12 cellular contexts compared by ENCODE assay signal in genomic region chr6:132060591-132060990, GRCh38.
DNase-seq lines count a peak whose midpoint lies in the region; ATAC-seq lines count a peak whose summit lies in the region.
"Had no signal": no experiment of that assay in that cellular context is flagged by ENCODE, and none has a peak within 500 bp of the region (broad histone marks: within the 10 kb centered on the region; RNA-seq: fewer than 3 reads in every experiment).

No MANE protein-coding gene starts in this region.

- no peaks in the 10 kb centered on the region for H3K9me3 ChIP-seq in SJCRH30 (replicated peaks)
- H3K9me3 ChIP-seq: tibial artery had no signal

- ATAC-seq in stimulated activated memory B cell treated with anti-CD40 and anti-IgM and Interleukin-4, amounts not matched to agents 10 μg/mL and 1 μg/mL and 100 μg/mL, for 72 hours: no peak
- ATAC-seq in GM18498 (IDR thresholded peaks at IDR 0.05; ENCODE audit: unreplicated experiment): no peak

- no peak overlapping the region for H3K4me3 Mint-ChIP-seq in stimulated activated memory B cell treated with anti-CD40 and anti-IgM and Interleukin-4, amounts not matched to agents 10 μg/mL and 1 μg/mL and 100 μg/mL, for 72 hours

- H3K27ac Mint-ChIP-seq in stimulated activated memory B cell treated with anti-CD40 and anti-IgM and Interleukin-4, amounts not matched to agents 10 μg/mL and 1 μg/mL and 100 μg/mL, for 72 hours: no peak overlapping the region

- H3K27me3 Mint-ChIP-seq in stimulated activated memory B cell treated with anti-CD40 and anti-IgM and Interleukin-4, amounts not matched to agents 10 μg/mL and 1 μg/mL and 100 μg/mL, for 72 hours: no peaks in the 10 kb centered on the region

- H2AFZ ChIP-seq in ACC112 (ENCODE audit: low read length, unreplicated experiment): peak overlapping the region; percentile 91

- H3K4me1 ChIP-seq in ACC112 (ENCODE audit: control insufficient read depth, insufficient read depth, low read length, unreplicated experiment) (peaks cover 76% of the 10 kb centered on the region), SJCRH30 (peaks cover 10% of the 10 kb centered on the region)

- peak overlapping the region; percentile 96 for H3K27ac ChIP-seq in ACC112 (ENCODE audit: low read depth, low read length)
- H3K27ac ChIP-seq in SJCRH30: no peak overlapping the region
- H3K27ac ChIP-seq: tibial artery had no signal

- H3K4me1 Mint-ChIP-seq in stimulated activated memory B cell treated with anti-CD40 and anti-IgM and Interleukin-4, amounts not matched to agents 10 μg/mL and 1 μg/mL and 100 μg/mL, for 72 hours: no peaks in the 10 kb centered on the region

- peak; percentile 70 for DNase-seq in HS-27A (ENCODE audit: low read depth)
- peak; percentile 6 to 11 for DNase-seq in SJCRH30
- peak; percentile 69 for DNase-seq in fibroblast of peridontal ligament (ENCODE audit: extremely low read depth)
- DNase-seq in NCI-H1694 (lab: John Stamatoyannopoulos, UW): no peak
- no peak for DNase-seq in NCI-H345 (lab: John Stamatoyannopoulos, UW)
- DNase-seq: GDM1; NCI-H187 treated with DMSO at 0.1 percent for 48 hours; NK-92 treated with Interleukin-12 subunit alpha and Interleukin-12 subunit beta, amount 100 ng/mL, for 24 hours; tibial artery had no signal

- H3K4me3 ChIP-seq in ACC112 (ENCODE audit: low read depth, low read length) (peak overlapping the region; percentile 44; the same call in 1 of the 2 replicates), SJCRH30 (no peak overlapping the region)
- H3K4me3 ChIP-seq: tibial artery had no signal

- H3K27me3 ChIP-seq in ACC112 (ENCODE audit: insufficient read depth, low read length): no peaks in the 10 kb centered on the region
- no peaks in the 10 kb centered on the region for H3K27me3 ChIP-seq in SJCRH30
- H3K27me3 ChIP-seq: tibial artery had no signal

- H3K9me3 Mint-ChIP-seq in stimulated activated memory B cell treated with anti-CD40 and anti-IgM and Interleukin-4, amounts not matched to agents 10 μg/mL and 1 μg/mL and 100 μg/mL, for 72 hours: peaks cover 5% of the 10 kb centered on the region

- H3K36me3 Mint-ChIP-seq in stimulated activated memory B cell treated with anti-CD40 and anti-IgM and Interleukin-4, amounts not matched to agents 10 μg/mL and 1 μg/mL and 100 μg/mL, for 72 hours: no peaks in the 10 kb centered on the region

- H3K36me3 ChIP-seq in ACC112 (ENCODE audit: insufficient read depth, low read length) (0 out of 2 replicates have a peak, but pooled peaks cover 5% of the 10 kb centered on the region), SJCRH30 (no peaks in the 10 kb centered on the region)
- H3K36me3 ChIP-seq: tibial artery had no signal

- no peaks in the 10 kb centered on the region for H3K79me2 ChIP-seq in ACC112 (ENCODE audit: control insufficient read depth, insufficient read depth, low read length, unreplicated experiment)

Comparison
In these comparisons a context has a peak if more than half of its experiments do, and no peak if none do; other contexts are left out.
1. DNase-seq: peak in HS-27A (single experiment), SJCRH30 (2 of 2) and fibroblast of peridontal ligament (single experiment); none in NCI-H1694 (single experiment) and NCI-H345 (single experiment).